ENCODE assay signal across 23 cellular contexts in the genomic region with DNA sequence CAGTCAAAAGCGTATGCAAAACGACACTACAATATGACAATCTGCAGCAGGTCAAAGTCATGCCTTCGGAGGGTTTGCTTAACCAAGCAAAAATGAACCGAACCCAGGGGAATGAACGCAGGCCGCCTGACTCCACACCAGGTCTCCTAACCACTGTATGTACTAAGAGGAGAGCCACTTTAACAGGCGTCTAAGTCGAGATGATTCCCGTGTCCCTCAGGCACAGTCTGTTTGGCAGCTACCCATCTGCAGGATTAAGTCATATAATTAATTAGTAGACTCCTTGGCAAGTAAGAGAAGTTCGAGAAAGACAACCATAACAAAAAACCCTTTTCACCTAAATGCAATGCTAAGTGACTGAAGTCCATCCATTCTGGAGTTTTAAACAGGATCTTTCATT. TPM values are rescaled to one million over a fixed set of nuclear protein-coding genes. Genes with fewer than 3 reads are reported as not detected.
DNase-seq lines count a peak whose midpoint lies in the region; ATAC-seq and TF ChIP-seq lines count a peak whose summit lies in the region.
"Had no signal": no experiment of that assay in that cellular context is flagged by ENCODE, and none has a peak within 500 bp of the region (broad histone marks: within the 10 kb centered on the region; RNA-seq: fewer than 3 reads in every experiment).

No MANE protein-coding gene starts in this region.

- H3K9me3 ChIP-seq in ascending aorta: no peaks in the 10 kb centered on the region
- H3K9me3 ChIP-seq: A549, BE2C had no signal

- no peaks in the 10 kb centered on the region for H3K27me3 Mint-ChIP-seq in brain
- no peaks in the 10 kb centered on the region for H3K27me3 Mint-ChIP-seq in T-cell

- no peaks in the 10 kb centered on the region for H3K27me3 ChIP-seq in ascending aorta
- H3K27me3 ChIP-seq: BE2C had no signal

- in situ Hi-C loops in G401 (cut with HindIII; ENCODE audit: low sequenced_read_pairs): no loop called here

- CTCF ChIA-PET in T-cell (lab: Charles Lee): no interaction called here

- H3K4me1 Mint-ChIP-seq in brain (peaks cover 43% of the 10 kb centered on the region), T-cell (peaks cover 7% of the 10 kb centered on the region in 3 donors)

- H3K9me3 Mint-ChIP-seq in brain: no peaks in the 10 kb centered on the region
- H3K9me3 Mint-ChIP-seq in T-cell: no peaks in the 10 kb centered on the region
- H3K9me3 Mint-ChIP-seq: H9, HFFc6 had no signal

- no peaks in the 10 kb centered on the region for H3K4me1 ChIP-seq in ascending aorta

- H3K27ac Mint-ChIP-seq in brain: peak overlapping the region; percentile 11 to 78 (median 27)
- H3K27ac Mint-ChIP-seq in T-cell: no peak overlapping the region
- H3K27ac Mint-ChIP-seq: HFFc6 had no signal

- intact Hi-C loops in ascending aorta (cut with DNase I): no loop called here

- H3K36me3 ChIP-seq in ascending aorta: no peaks in the 10 kb centered on the region
- H3K36me3 ChIP-seq: BE2C had no signal

- ATAC-seq in left lobe of liver (peak; percentile 4), T-cell (replicated peaks in 1 of 4) (no peak)
- ATAC-seq: A549, HepG2, K562 had no signal

- H3K36me3 Mint-ChIP-seq in brain (peaks cover 6% of the 10 kb centered on the region), T-cell (peaks cover 34% of the 10 kb centered on the region)

- no peak overlapping the region for H3K4me3 ChIP-seq in ascending aorta
- H3K4me3 ChIP-seq: A549, GM23248, K562 had no signal

- DNase-seq in G401 (ENCODE audit: low spot score) (peak; percentile 61), left lobe of liver (ENCODE audit: low spot score) (no peak), T-cell (no peak), ascending aorta (ENCODE audit: low spot score in 2 of 2) (no peak), activated gamma-delta T cell treated with Interleukin-2 at 50 U/mL for 16 hours (no peak)
- no peak for DNase-seq in activated naive CD4-positive, alpha-beta T cell treated with anti-CD3 and anti-CD28 coated beads, Interleukin-2, amount 50 U/mL, for 16 hours
- DNase-seq: BE2C, DMS79, GM23248, H9, HFFc6, NCI-H1092, NCI-H1436, NCI-H187 treated with DMSO at 0.1 percent for 48 hours had no signal

- H3K27ac ChIP-seq in 22Rv1 (peak overlapping the region; percentile 45), ascending aorta (no peak overlapping the region)
- H3K27ac ChIP-seq: A549, GM23248, HL-60, RWPE1 had no signal

- POLR2A ChIA-PET in T-cell (lab: Charles Lee): no interaction called here

- H3K4me3 Mint-ChIP-seq in brain (peak overlapping the region in 1 of 5 experiments; percentile 36), T-cell (no peak overlapping the region)
- H3K4me3 Mint-ChIP-seq: H9, HFFc6 had no signal

- no peak for TF ChIP-seq CTCF in 22Rv1 (IDR thresholded peaks at IDR 0.05)
- no peak for TF ChIP-seq CTCF in brain (conservative IDR thresholded peaks at IDR 0.05)
- no peak for TF ChIP-seq CTCF in ascending aorta (IDR thresholded peaks at IDR 0.05)

RNA-seq across cellular contexts. Expression of a gene that starts 15.2 kb away (rescaled TPM):
- not detected in 2 replicates for total RNA-seq in G401 (2014; rRNA removed; shearing (Covaris generic))
- polyA plus RNA-seq in brain (ENCODE audit: insufficient read depth, low read depth, low replicate concordance): 243 TPM
- total RNA-seq in left lobe of liver (984 TPM), T-cell (10 to 100 TPM; 14.4 to 28.8 (median 25.1) TPM), ascending aorta (58.1 TPM)

RNA-seq across cellular contexts. Expression of a gene that starts 39.0 kb away (rescaled TPM):
- not detected in 2 replicates for total RNA-seq in G401 (2014; rRNA removed; shearing (Covaris generic))
- not detected for polyA plus RNA-seq in brain (ENCODE audit: insufficient read depth, low read depth, low replicate concordance)
- total RNA-seq in left lobe of liver (not detected), T-cell (not detected), ascending aorta (not detected)
- total RNA-seq: GM23248, H9, HepG2, HFFc6, HT-29, K562, NCI-H460 had no signal
- polyA plus RNA-seq: A549, GM23248, K562 had no signal

Comparison
In these comparisons a context has a peak if more than half of its experiments do, and no peak if none do; other contexts are left out.
1. H3K27ac Mint-ChIP-seq: peak in brain (5 of 5); none in T-cell (0 of 2).
2. RNA of a gene that starts 15.2 kb away (total RNA-seq): 984 TPM in left lobe of liver (single experiment); 58.1 TPM in ascending aorta (single experiment), 14.4 to 28.8 TPM in T-cell and not detected in G401; every median in the first group is over 10 times any median in the second.